ENCODE assay signal across 8 cellular contexts in the genomic region with DNA sequence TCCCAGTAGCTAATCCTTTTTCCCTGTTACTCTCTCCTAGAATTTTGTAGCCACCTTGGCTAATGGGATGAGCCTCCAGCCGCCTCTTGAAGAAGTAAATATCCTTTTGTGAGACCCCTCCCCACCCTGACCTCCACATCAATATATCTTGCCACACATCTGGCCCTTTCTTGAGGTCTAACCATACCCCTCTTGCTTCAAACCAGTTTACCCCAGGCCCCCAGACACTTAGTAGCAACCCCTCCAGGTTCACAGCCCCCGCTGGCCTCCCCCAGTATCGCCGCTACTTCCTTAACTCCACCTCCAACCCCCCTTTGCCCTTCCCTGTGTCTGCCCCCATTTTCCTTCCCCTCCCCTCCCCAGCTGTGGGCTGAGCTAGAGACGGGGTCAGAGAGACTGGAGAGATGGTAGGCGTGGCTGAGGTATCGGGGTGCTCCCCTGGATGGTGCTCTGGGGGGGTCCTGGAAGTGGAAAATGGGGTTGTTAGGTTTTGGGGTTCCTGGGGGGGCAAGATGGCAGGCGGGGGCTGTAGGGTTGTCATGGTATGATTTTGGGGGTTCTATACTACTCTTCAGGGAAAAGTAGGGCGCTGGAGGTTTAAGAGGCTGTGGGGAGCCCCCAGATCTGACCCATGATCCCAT. TPM values are rescaled to one million over a fixed set of nuclear protein-coding genes. Genes with fewer than 3 reads are reported as not detected.
A peak's percentile ranks its signal among the peaks of the same experiment; 100 is the strongest.
DNase-seq lines count a peak whose midpoint lies in the region; ATAC-seq and TF ChIP-seq lines count a peak whose summit lies in the region.

No MANE protein-coding gene starts in this region.

- no peaks in the 10 kb centered on the region for H3K9me3 Mint-ChIP-seq in activated naive CD8-positive, alpha-beta T cell treated with anti-CD3 and anti-CD28 coated beads, Interleukin-2, amount 50 U/mL, for 24 hours
- H3K9me3 Mint-ChIP-seq in type B pancreatic cell: no peaks in the 10 kb centered on the region

- peak overlapping the region; percentile 81 for H4K8ac ChIP-seq in mesenchymal stem cell (ENCODE audit: low read length)

- peak overlapping the region; percentile 6 to 66 for H3K18ac ChIP-seq in mesenchymal stem cell (ENCODE audit: low read depth in 1 of 2, low read length in 2 of 2)

- H3K9me3 ChIP-seq in mesenchymal stem cell (ENCODE audit: control insufficient read depth, low read length): no peaks in the 10 kb centered on the region

- H3K36me3 ChIP-seq in mesenchymal stem cell (ENCODE audit: control insufficient read depth in 1 of 2, insufficient read depth in 2 of 2, low read depth in 1 of 2, low read length in 2 of 2): peaks cover 33 to 40% of the 10 kb centered on the region in 2 experiments

- H2AK5ac ChIP-seq in mesenchymal stem cell (ENCODE audit: low read length, severe bottlenecking): peak overlapping the region; percentile 21

- peak overlapping the region in 1 of 2 experiments; percentile 55 for H3K4me3 ChIP-seq in mesenchymal stem cell (ENCODE audit: insufficient read depth in 1 of 2, low read depth in 1 of 2, low read length in 2 of 2)

- H3K4me1 Mint-ChIP-seq in activated naive CD8-positive, alpha-beta T cell treated with anti-CD3 and anti-CD28 coated beads, Interleukin-2, amount 50 U/mL, for 24 hours: peaks cover 50% of the 10 kb centered on the region
- H3K4me1 Mint-ChIP-seq in type B pancreatic cell (ENCODE audit: unreplicated experiment): peaks cover 9% of the 10 kb centered on the region

- no peak for TF ChIP-seq CTCF in type B pancreatic cell (conservative IDR thresholded peaks at IDR 0.05)

- peak overlapping the region; percentile 78 for H3K9ac ChIP-seq in mesenchymal stem cell (ENCODE audit: low read length)

- no peak overlapping the region for H2BK120ac ChIP-seq in mesenchymal stem cell (ENCODE audit: low read depth, low read length)

- peak overlapping the region; percentile 8 for H3K27ac ChIP-seq in mesenchymal stem cell (ENCODE audit: low read length, poor library complexity, severe bottlenecking)

- no peaks in the 10 kb centered on the region for H3K27me3 Mint-ChIP-seq in activated naive CD8-positive, alpha-beta T cell treated with anti-CD3 and anti-CD28 coated beads, Interleukin-2, amount 50 U/mL, for 24 hours
- H3K27me3 Mint-ChIP-seq in type B pancreatic cell: no peaks in the 10 kb centered on the region

- H3K79me1 ChIP-seq in mesenchymal stem cell (replicated peaks; ENCODE audit: low read length, poor library complexity, severe bottlenecking): peaks cover 7% of the 10 kb centered on the region

- no peak overlapping the region for H4K91ac ChIP-seq in mesenchymal stem cell (ENCODE audit: low read length)

- no peak overlapping the region for H2BK12ac ChIP-seq in mesenchymal stem cell (ENCODE audit: low read length in 2 of 2)

- peak overlapping the region in 1 of 2 experiments; percentile 13 for H3K4ac ChIP-seq in mesenchymal stem cell (ENCODE audit: low read depth in 1 of 2, low read length in 2 of 2)

- H2BK5ac ChIP-seq in mesenchymal stem cell (ENCODE audit: low read depth, low read length, poor library complexity, severe bottlenecking): no peak overlapping the region

- intact Hi-C loops in Right ventricle myocardium inferior (cut with DNase I): loop anchor here (5.0 kb wide), 2 partner anchors 197 to 228 kb away; a partner anchor contains a TSS
- intact Hi-C loops in cardiac septum (cut with DNase I): loop anchor here (5.0 kb wide), 3 partner anchors 88 to 183 kb away; a partner anchor contains a TSS
- intact Hi-C loops in head of caudate nucleus (cut with DNase I): no loop called here

- peaks cover 34% of the 10 kb centered on the region for H3K4me1 ChIP-seq in mesenchymal stem cell (ENCODE audit: control insufficient read depth, insufficient read depth, low read depth, low read length)

- no peak overlapping the region for H2BK15ac ChIP-seq in mesenchymal stem cell (ENCODE audit: low read depth, poor library complexity, severe bottlenecking)

- no peak overlapping the region for H3K14ac ChIP-seq in mesenchymal stem cell (ENCODE audit: low read length in 2 of 2)

- DNase-seq in Right ventricle myocardium inferior (ENCODE audit: missing footprints): peak; percentile 11
- no peak for DNase-seq in cardiac septum (ENCODE audit: low spot score)
- no peak for DNase-seq in activated naive CD8-positive, alpha-beta T cell treated with anti-CD3 and anti-CD28 coated beads, Interleukin-2, amount 50 U/mL, for 24 hours
- no peak for DNase-seq in mesenchymal stem cell
- peak; percentile 62 for DNase-seq in type B pancreatic cell (ENCODE audit: extremely low spot score, unreplicated experiment)
- DNase-seq in head of caudate nucleus: no peak

- H3K23ac ChIP-seq in mesenchymal stem cell (ENCODE audit: low read length in 2 of 2): peak overlapping the region in 1 of 2 experiments; percentile 26

- H3K4me3 Mint-ChIP-seq in activated naive CD8-positive, alpha-beta T cell treated with anti-CD3 and anti-CD28 coated beads, Interleukin-2, amount 50 U/mL, for 24 hours: peak overlapping the region; percentile 64
- H3K4me3 Mint-ChIP-seq in type B pancreatic cell: peak overlapping the region; percentile 76

- ATAC-seq in Right ventricle myocardium inferior: no peak
- ATAC-seq in activated naive CD8-positive, alpha-beta T cell treated with anti-CD3 and anti-CD28 coated beads, Interleukin-2, amount 50 U/mL, for 24 hours: no peak
- ATAC-seq in GM19023 (IDR thresholded peaks at IDR 0.05; ENCODE audit: unreplicated experiment): no peak
- no peak for ATAC-seq in GM18498 (IDR thresholded peaks at IDR 0.05; ENCODE audit: unreplicated experiment)

- H3K27me3 ChIP-seq in mesenchymal stem cell (ENCODE audit: control insufficient read depth in 1 of 2, insufficient read depth in 1 of 2, low read length in 2 of 2): no peaks in the 10 kb centered on the region

- WGBS in mesenchymal stem cell: 41% methylated on average over 6 of the region's 9 CpGs

- peak overlapping the region; percentile 75 for H3K27ac Mint-ChIP-seq in activated naive CD8-positive, alpha-beta T cell treated with anti-CD3 and anti-CD28 coated beads, Interleukin-2, amount 50 U/mL, for 24 hours
- H3K27ac Mint-ChIP-seq in type B pancreatic cell: peak overlapping the region; percentile 64

- peak overlapping the region; percentile 40 for H3K4me2 ChIP-seq in mesenchymal stem cell (ENCODE audit: low read length, poor library complexity, severe bottlenecking)

- no peak overlapping the region for H2AFZ ChIP-seq in mesenchymal stem cell (ENCODE audit: low read depth, low read length)

- H3K36me3 Mint-ChIP-seq in activated naive CD8-positive, alpha-beta T cell treated with anti-CD3 and anti-CD28 coated beads, Interleukin-2, amount 50 U/mL, for 24 hours (ENCODE audit: low read depth): peaks cover 47% of the 10 kb centered on the region
- H3K36me3 Mint-ChIP-seq in type B pancreatic cell: peaks cover 5% of the 10 kb centered on the region

RNA-seq across cellular contexts. Expression of a gene that starts 2.9 kb away (rescaled TPM):
- total RNA-seq in Right ventricle myocardium inferior (122 TPM), cardiac septum (124 TPM), type B pancreatic cell (ENCODE audit: low replicate concordance) (131 and 195 TPM in 2 replicates)
- polyA plus RNA-seq in mesenchymal stem cell (2013, experiment 1 of 2): 111 TPM
- 103 TPM for polyA plus RNA-seq in mesenchymal stem cell (2013, experiment 2 of 2)

RNA-seq across cellular contexts. Expression of a gene that starts 9.4 kb away (rescaled TPM):
- total RNA-seq in Right ventricle myocardium inferior (0.84 TPM), cardiac septum (0.19 TPM), type B pancreatic cell (ENCODE audit: low replicate concordance) (1.7 and 3.2 TPM in 2 replicates)
- polyA plus RNA-seq in mesenchymal stem cell (2013, experiment 1 of 2): 0.68 TPM
- polyA plus RNA-seq in mesenchymal stem cell (2013, experiment 2 of 2): 0.44 TPM

RNA-seq across cellular contexts. Expression of a gene that starts 11.0 kb away (rescaled TPM):
- 2.9 TPM for total RNA-seq in Right ventricle myocardium inferior
- 3.1 TPM for total RNA-seq in cardiac septum
- polyA plus RNA-seq in mesenchymal stem cell (2013, experiment 1 of 2): 24.1 TPM
- polyA plus RNA-seq in mesenchymal stem cell (2013, experiment 2 of 2): 23.0 TPM
- 7.8 and 65.0 TPM in 2 replicates for total RNA-seq in type B pancreatic cell (ENCODE audit: low replicate concordance)

RNA-seq across cellular contexts. Expression of a gene that starts 14.2 kb away (rescaled TPM):
- total RNA-seq in Right ventricle myocardium inferior (10.6 TPM), cardiac septum (8.9 TPM), type B pancreatic cell (ENCODE audit: low replicate concordance) (40.8 and 49.2 TPM in 2 replicates)
- 20.5 TPM for polyA plus RNA-seq in mesenchymal stem cell (2013, experiment 1 of 2)
- polyA plus RNA-seq in mesenchymal stem cell (2013, experiment 2 of 2): 20.9 TPM

RNA-seq across cellular contexts. Expression of a gene that starts 14.3 kb away (rescaled TPM):
- total RNA-seq in Right ventricle myocardium inferior: 36.4 TPM
- 33.7 TPM for total RNA-seq in cardiac septum
- polyA plus RNA-seq in mesenchymal stem cell (2013, experiment 1 of 2): 73.1 TPM
- polyA plus RNA-seq in mesenchymal stem cell (2013, experiment 2 of 2): 76.3 TPM
- 81.4 and 86.6 TPM in 2 replicates for total RNA-seq in type B pancreatic cell (ENCODE audit: low replicate concordance)

Comparison
In these comparisons a context has a peak if more than half of its experiments do, and no peak if none do; other contexts are left out.
1. DNase-seq: peak in Right ventricle myocardium inferior (single experiment) and type B pancreatic cell (single experiment); none in cardiac septum (single experiment), activated naive CD8-positive, alpha-beta T cell treated with anti-CD3 and anti-CD28 coated beads, Interleukin-2, amount 50 U/mL, for 24 hours (single experiment), mesenchymal stem cell (single experiment) and head of caudate nucleus (0 of 42).